17 cellular contexts compared by ENCODE assay signal in the genomic region with DNA sequence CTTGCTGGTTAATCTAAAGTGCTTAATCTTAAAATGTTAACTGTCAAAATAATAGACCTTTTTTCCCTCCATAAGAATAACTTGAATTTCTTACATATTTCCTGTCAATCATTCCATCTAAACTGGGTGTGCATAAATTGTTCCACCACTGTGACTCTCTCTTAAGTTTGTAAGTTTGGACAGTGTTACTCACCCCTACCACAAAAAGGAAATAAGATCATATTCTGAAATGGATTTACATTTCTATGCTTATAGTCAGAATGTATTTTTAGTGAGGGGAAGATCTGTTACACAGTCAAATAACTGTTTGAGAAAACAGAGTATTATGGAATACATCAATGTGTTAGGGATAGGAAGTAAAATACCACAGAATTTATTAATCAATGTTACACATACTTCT.
DNase-seq lines count a peak whose midpoint lies in the region; ATAC-seq, FAIRE-seq and TF ChIP-seq lines count a peak whose summit lies in the region.
"Had no signal": no experiment of that assay in that cellular context is flagged by ENCODE, and none has a peak within 500 bp of the region (broad histone marks: within the 10 kb centered on the region; RNA-seq: fewer than 3 reads in every experiment).

No MANE protein-coding gene starts in this region.

- DNase-seq in D721Med (ENCODE audit: insufficient read length, low spot score) (no peak), HS-27A (ENCODE audit: low read depth) (peak; percentile 89), amniotic epithelial cell (ENCODE audit: low read depth) (peak; percentile 47), iris pigment epithelial cell (ENCODE audit: low read depth) (peak; percentile 85), mucosa of gallbladder (ENCODE audit: low spot score) (no peak), iPS-NIHi11 (ENCODE audit: low spot score) (no peak)
- DNase-seq: activated CD8-positive, alpha-beta memory T cell treated with anti-CD3 and anti-CD28 coated beads, Interleukin-2, amount 10 ng/mL, durations not matched to agents 7 days and 5 days; activated naive CD4-positive, alpha-beta T cell treated with anti-CD3 and anti-CD28 coated beads for 36 hours; endodermal cell; mesendoderm; MM.1S; NCI-H2029; NCI-H526 treated with DMSO at 0.1 percent for 48 hours; retina had no signal

- no peak for ATAC-seq in GM21576 (IDR thresholded peaks at IDR 0.05; ENCODE audit: unreplicated experiment)
- no peak for ATAC-seq in HG03045 (IDR thresholded peaks at IDR 0.05; ENCODE audit: unreplicated experiment)
- ATAC-seq: activated CD8-positive, alpha-beta memory T cell treated with anti-CD3 and anti-CD28 coated beads, Interleukin-2, amount 10 ng/mL, durations not matched to agents 7 days and 5 days had no signal

- FAIRE-seq in D721Med (lab: Jason Lieb, UNC) = peak; percentile 69
- FAIRE-seq: GM18507 had no signal

- no peak for TF ChIP-seq CTCF in D721Med (IDR thresholded peaks at IDR 0.05; ENCODE audit: insufficient read depth, missing control alignments)

Comparison
In these comparisons a context has a peak if more than half of its experiments do, and no peak if none do; other contexts are left out.
1. DNase-seq: peak in HS-27A (single experiment), amniotic epithelial cell (single experiment) and iris pigment epithelial cell (single experiment); none in D721Med (single experiment), mucosa of gallbladder (single experiment) and iPS-NIHi11 (single experiment).